Comparison of ENCODE assay signal across 8 cellular contexts in the genomic region with DNA sequence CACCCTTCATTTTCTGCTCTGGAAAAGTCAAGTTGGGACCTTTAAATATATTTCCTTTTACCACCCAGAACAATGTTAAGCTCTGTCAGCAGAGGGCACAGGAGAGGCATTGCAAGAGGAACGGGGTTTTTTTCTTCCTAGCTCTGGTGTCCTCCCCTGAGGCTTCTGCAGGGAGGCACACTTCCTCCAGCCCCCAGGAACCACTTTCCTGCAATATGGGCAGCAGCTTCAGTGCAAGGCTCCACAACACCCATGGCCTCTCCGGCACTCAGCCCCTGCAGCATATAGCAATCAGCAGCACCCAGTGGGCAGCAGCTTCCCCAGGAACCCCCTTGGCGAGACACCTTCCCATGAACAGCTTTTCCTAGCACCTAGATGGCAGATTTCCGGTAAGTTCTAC.
DNase-seq lines count a peak whose midpoint lies in the region; ATAC-seq and TF ChIP-seq lines count a peak whose summit lies in the region.

No MANE protein-coding gene starts in this region.

- no peak overlapping the region for H3K27ac ChIP-seq in body of pancreas
- H3K27ac ChIP-seq in naive thymus-derived CD4-positive, alpha-beta T cell (ENCODE audit: low read depth, low read length) = no peak overlapping the region

- TF ChIP-seq CTCF in AG10803 (conservative IDR thresholded peaks at IDR 0.05; ENCODE audit: low read length) = peak; percentile 71
- TF ChIP-seq CTCF in GM12873 (IDR thresholded peaks at IDR 0.05; ENCODE audit: insufficient read depth, low read depth, low read length, missing control alignments) = peak; percentile 68
- peak; percentile 77 for TF ChIP-seq CTCF in LNCaP clone FGC (IDR thresholded peaks at IDR 0.05; ENCODE audit: control insufficient read depth, extremely low read depth, insufficient read depth)
- TF ChIP-seq CTCF in body of pancreas (IDR thresholded peaks at IDR 0.05) = peak; percentile 5 to 42 (median 24)

- H3K36me3 ChIP-seq in body of pancreas (replicated peaks in 1 of 2; ENCODE audit: insufficient read depth in 1 of 2, low read depth in 2 of 2) = no peaks in the 10 kb centered on the region
- H3K36me3 ChIP-seq in naive thymus-derived CD4-positive, alpha-beta T cell (ENCODE audit: control insufficient read depth in 2 of 3, insufficient read depth in 3 of 3, low read length in 3 of 3) = no peaks in the 10 kb centered on the region

- H3K27me3 Mint-ChIP-seq in naive thymus-derived CD4-positive, alpha-beta T cell = peaks cover 0 to 28% (median 20%) of the 10 kb centered on the region in 5 donors
- peaks cover 7% of the 10 kb centered on the region in 2 donors for H3K27me3 Mint-ChIP-seq in natural killer cell treated with Interleukin-12 subunit alpha and Interleukin-12 subunit beta and Interleukin-15 and Interleukin-18, amount 100 ng/mL, for 72 hours

- intact Hi-C loops in body of pancreas (cut with DNase I) = no loop called here
- intact Hi-C loops in naive thymus-derived CD4-positive, alpha-beta T cell (cut with micrococcal nuclease) = loop anchor here (1.0 to 5.0 kb wide), 4 partner anchors 89 to 339 kb away; no protein-coding TSS in a partner anchor

- H3K4me1 Mint-ChIP-seq in naive thymus-derived CD4-positive, alpha-beta T cell = no peaks in the 10 kb centered on the region
- H3K4me1 Mint-ChIP-seq in natural killer cell treated with Interleukin-12 subunit alpha and Interleukin-12 subunit beta and Interleukin-15 and Interleukin-18, amount 100 ng/mL, for 72 hours (ENCODE audit: low read depth in 2 of 2) = no peaks in the 10 kb centered on the region

- no peaks in the 10 kb centered on the region for H3K27me3 ChIP-seq in body of pancreas
- no peaks in the 10 kb centered on the region for H3K27me3 ChIP-seq in naive thymus-derived CD4-positive, alpha-beta T cell (ENCODE audit: control insufficient read depth in 2 of 2, insufficient read depth in 2 of 2, low read length in 2 of 2)

- H3K9me3 Mint-ChIP-seq in naive thymus-derived CD4-positive, alpha-beta T cell = no peaks in the 10 kb centered on the region
- H3K9me3 Mint-ChIP-seq in natural killer cell treated with Interleukin-12 subunit alpha and Interleukin-12 subunit beta and Interleukin-15 and Interleukin-18, amount 100 ng/mL, for 72 hours = no peaks in the 10 kb centered on the region

- no peaks in the 10 kb centered on the region for H3K4me1 ChIP-seq in body of pancreas
- no peaks in the 10 kb centered on the region for H3K4me1 ChIP-seq in naive thymus-derived CD4-positive, alpha-beta T cell (ENCODE audit: control insufficient read depth in 2 of 2, insufficient read depth in 2 of 2, low read length in 2 of 2)

- CTCF ChIA-PET in naive thymus-derived CD4-positive, alpha-beta T cell (lab: Charles Lee) = interaction anchor here (0.9 to 2.3 kb wide), 4 partner anchors 9 to 337 kb away, joined by 3 to 11 read pairs (median 4); no protein-coding TSS in a partner anchor

- H3K27ac Mint-ChIP-seq in naive thymus-derived CD4-positive, alpha-beta T cell = no peak overlapping the region
- no peak overlapping the region for H3K27ac Mint-ChIP-seq in natural killer cell treated with Interleukin-12 subunit alpha and Interleukin-12 subunit beta and Interleukin-15 and Interleukin-18, amount 100 ng/mL, for 72 hours

- peak; percentile 32 for DNase-seq in AG10803 (ENCODE audit: low read depth)
- DNase-seq in LNCaP clone FGC (ENCODE audit: low read depth) = no peak
- DNase-seq in body of pancreas = peak in 2 of 4 donors; percentile 3 to 23
- peak in 2 of 9 donors; percentile 8 to 21 for DNase-seq in naive thymus-derived CD4-positive, alpha-beta T cell
- DNase-seq in natural killer cell treated with Interleukin-12 subunit alpha and Interleukin-12 subunit beta and Interleukin-15 and Interleukin-18, amount 100 ng/mL, for 72 hours (ENCODE audit: low spot score) = no peak
- DNase-seq in hypothalamus (lab: John Stamatoyannopoulos, UW) = no peak

- no peaks in the 10 kb centered on the region for H3K9me3 ChIP-seq in body of pancreas
- no peaks in the 10 kb centered on the region for H3K9me3 ChIP-seq in naive thymus-derived CD4-positive, alpha-beta T cell (ENCODE audit: control insufficient read depth in 2 of 3, low read length in 3 of 3)

- whole genome bisulfite sequencing in body of pancreas, 2 donors = 40 to 41% methylated on average over 3 to 4 of the region's 4 CpGs

- H3K4me3 ChIP-seq in AG10803 (ENCODE audit: low read length) = no peak overlapping the region
- H3K4me3 ChIP-seq in LNCaP clone FGC (ENCODE audit: low read depth, low read length) = no peak overlapping the region
- no peak overlapping the region for H3K4me3 ChIP-seq in body of pancreas
- H3K4me3 ChIP-seq in naive thymus-derived CD4-positive, alpha-beta T cell (ENCODE audit: low read length) = no peak overlapping the region

- H3K4me3 Mint-ChIP-seq in naive thymus-derived CD4-positive, alpha-beta T cell = no peak overlapping the region
- no peak overlapping the region for H3K4me3 Mint-ChIP-seq in natural killer cell treated with Interleukin-12 subunit alpha and Interleukin-12 subunit beta and Interleukin-15 and Interleukin-18, amount 100 ng/mL, for 72 hours

- ATAC-seq in body of pancreas = no peak
- ATAC-seq in naive thymus-derived CD4-positive, alpha-beta T cell = peak; percentile 54
- no peak for ATAC-seq in GM21526 (IDR thresholded peaks at IDR 0.05; ENCODE audit: low FRiP score, unreplicated experiment)
- ATAC-seq in natural killer cell treated with Interleukin-12 subunit alpha and Interleukin-12 subunit beta and Interleukin-15 and Interleukin-18, amount 100 ng/mL, for 72 hours = no peak

- no peak for TF ChIP-seq POLR2A in body of pancreas (IDR thresholded peaks at IDR 0.05)

- POLR2A ChIA-PET in naive thymus-derived CD4-positive, alpha-beta T cell (lab: Charles Lee) = no interaction called here

- no peaks in the 10 kb centered on the region for H3K36me3 Mint-ChIP-seq in naive thymus-derived CD4-positive, alpha-beta T cell
- H3K36me3 Mint-ChIP-seq in natural killer cell treated with Interleukin-12 subunit alpha and Interleukin-12 subunit beta and Interleukin-15 and Interleukin-18, amount 100 ng/mL, for 72 hours = no peaks in the 10 kb centered on the region

Comparison
In these comparisons a context has a peak if more than half of its experiments do, and no peak if none do; other contexts are left out.
1. CTCF ChIP-seq: peak in every context shown above with its lines; median percentile 77 in LNCaP clone FGC; 71 in AG10803; 68 in GM12873; 24 in body of pancreas.